In genomic region chr19:38281820-38282566, GRCh38 we compare ENCODE assay signal across 13 cellular contexts. TPM values are rescaled to one million over a fixed set of nuclear protein-coding genes. Genes with fewer than 3 reads are reported as not detected.
DNase-seq lines count a peak whose midpoint lies in the region; ATAC-seq, FAIRE-seq and TF ChIP-seq lines count a peak whose summit lies in the region.
"Had no signal": no experiment of that assay in that cellular context is flagged by ENCODE, and none has a peak within 500 bp of the region (broad histone marks: within the 10 kb centered on the region; RNA-seq: fewer than 3 reads in every experiment).

No MANE protein-coding gene starts in this region.

- H2AFZ ChIP-seq in HepG2 (ENCODE audit: low read length), result no peak overlapping the region

- no peaks in the 10 kb centered on the region for H3K79me2 ChIP-seq in HepG2 (ENCODE audit: insufficient read depth, low read length)

- H3K9ac ChIP-seq in HepG2 (ENCODE audit: insufficient read depth, low read depth, low read length), result no peak overlapping the region

- H3K27me3 ChIP-seq in HepG2 (ENCODE audit: control insufficient read depth in 1 of 2, insufficient read depth in 2 of 2, low read length in 2 of 2), result no peaks in the 10 kb centered on the region; a peak in 1 of 5 replicates
- H3K27me3 ChIP-seq: gastroesophageal sphincter had no signal

- H3K4me3 ChIP-seq in HepG2 (replicated peaks in 1 of 3; ENCODE audit: insufficient read depth in 1 of 3, low read depth in 2 of 3, low read length in 3 of 3), result no peak overlapping the region
- H3K4me3 ChIP-seq: gastroesophageal sphincter had no signal

- TF ChIP-seq POLR2A in HepG2 (IDR thresholded peaks at IDR 0.05; ENCODE audit: insufficient read depth in 1 of 2, low read depth in 2 of 2, low read length in 2 of 2), result no peak

- peak overlapping the region; percentile 18 to 19 for H3K4me3 Mint-ChIP-seq in activated T-cell treated with anti-CD3 and anti-CD28 coated beads, Interleukin-2, amount 50 U/mL, for 72 hours
- no peak overlapping the region for H3K4me3 Mint-ChIP-seq in activated T-helper 1 cell treated with anti-CD3 and anti-CD28 coated beads, Interleukin-12 subunit alpha, Interleukin-12 subunit beta, Interleukin-2, Interleukin-4 antibody, amounts not matched to agents 30 ng/mL and 10 ng/mL and 1 ng/mL, durations not matched to agents 14 hours and 24 hours and 36 hours
- H3K4me3 Mint-ChIP-seq: stimulated activated memory B cell treated with anti-CD40 and anti-IgM and Interleukin-4, amounts not matched to agents 10 μg/mL and 1 μg/mL and 100 μg/mL, for 72 hours had no signal

- H3K4me1 ChIP-seq in HepG2 (ENCODE audit: insufficient read depth, low read length), result peaks cover 14% of the 10 kb centered on the region

- FAIRE-seq in HepG2 (lab: Jason Lieb, UNC), result no peak
- FAIRE-seq: GM18507 had no signal

- peak overlapping the region; percentile 43 for H3K27ac Mint-ChIP-seq in activated T-cell treated with anti-CD3 and anti-CD28 coated beads, Interleukin-2, amount 50 U/mL, for 72 hours
- peak overlapping the region; percentile 95 for H3K27ac Mint-ChIP-seq in activated T-helper 1 cell treated with anti-CD3 and anti-CD28 coated beads, Interleukin-12 subunit alpha, Interleukin-12 subunit beta, Interleukin-2, Interleukin-4 antibody, amounts not matched to agents 30 ng/mL and 10 ng/mL and 1 ng/mL, durations not matched to agents 14 hours and 24 hours and 36 hours
- H3K27ac Mint-ChIP-seq: stimulated activated memory B cell treated with anti-CD40 and anti-IgM and Interleukin-4, amounts not matched to agents 10 μg/mL and 1 μg/mL and 100 μg/mL, for 72 hours had no signal

- H3K27ac ChIP-seq in HepG2 (ENCODE audit: extremely low read length, insufficient read depth, low read length), result no peak overlapping the region
- H3K27ac ChIP-seq: gastroesophageal sphincter had no signal

- H3K36me3 Mint-ChIP-seq in activated T-cell treated with anti-CD3 and anti-CD28 coated beads, Interleukin-2, amount 50 U/mL, for 72 hours (ENCODE audit: insufficient read depth in 2 of 2), result no peaks in the 10 kb centered on the region
- H3K36me3 Mint-ChIP-seq in activated T-helper 1 cell treated with anti-CD3 and anti-CD28 coated beads, Interleukin-12 subunit alpha, Interleukin-12 subunit beta, Interleukin-2, Interleukin-4 antibody, amounts not matched to agents 30 ng/mL and 10 ng/mL and 1 ng/mL, durations not matched to agents 14 hours and 24 hours and 36 hours (ENCODE audit: low read depth), result peaks cover 7% of the 10 kb centered on the region

- POLR2A ChIA-PET in HepG2 (lab: Yijun Ruan, JAX), result no interaction called here

- no peaks in the 10 kb centered on the region for H3K36me3 ChIP-seq in HepG2 (replicated peaks in 1 of 2; ENCODE audit: control insufficient read depth in 1 of 2, insufficient read depth in 2 of 2, low read length in 2 of 2)
- H3K36me3 ChIP-seq: gastroesophageal sphincter had no signal

- no peak for TF ChIP-seq RAD21 in HepG2 (CRISPR knock-in tag; IDR thresholded peaks at IDR 0.05)

- TF ChIP-seq EP300 in HepG2 (IDR thresholded peaks at IDR 0.05; ENCODE audit: low read depth in 2 of 2, low read length in 2 of 2), result no peak
- no peak for TF ChIP-seq EP300 in HepG2 (CRISPR knock-in tag; IDR thresholded peaks at IDR 0.05; ENCODE audit: borderline replicate concordance)

- H3K4me1 Mint-ChIP-seq in activated T-cell treated with anti-CD3 and anti-CD28 coated beads, Interleukin-2, amount 50 U/mL, for 72 hours (ENCODE audit: low read depth), result peaks cover 23% of the 10 kb centered on the region
- peaks cover 24% of the 10 kb centered on the region for H3K4me1 Mint-ChIP-seq in activated T-helper 1 cell treated with anti-CD3 and anti-CD28 coated beads, Interleukin-12 subunit alpha, Interleukin-12 subunit beta, Interleukin-2, Interleukin-4 antibody, amounts not matched to agents 30 ng/mL and 10 ng/mL and 1 ng/mL, durations not matched to agents 14 hours and 24 hours and 36 hours (ENCODE audit: low read depth)

- ATAC-seq in activated T-cell treated with anti-CD3 and anti-CD28 coated beads, Interleukin-2, amount 50 U/mL, for 72 hours (replicated peaks in 1 of 2), result peak; percentile 81 to 88
- no peak for ATAC-seq in HepG2
- ATAC-seq: gastroesophageal sphincter; stimulated activated memory B cell treated with anti-CD40 and anti-IgM and Interleukin-4, amounts not matched to agents 10 μg/mL and 1 μg/mL and 100 μg/mL, for 72 hours had no signal

- CTCF ChIA-PET in HepG2 (lab: Yijun Ruan, JAX; ENCODE audit: low intra/inter-chr PET ratio, low total read pairs), result no interaction called here

- no peak for TF ChIP-seq CTCF in HepG2 (CRISPR knock-in tag; IDR thresholded peaks at IDR 0.05)

- BruUV-seq in HepG2 (replicated peaks; lab: Mats Ljungman, UMichigan), result no TSS peak

- H4K20me1 ChIP-seq in HepG2 (ENCODE audit: insufficient read depth, low read length), result no peaks in the 10 kb centered on the region

- no peak overlapping the region for H3K4me2 ChIP-seq in HepG2 (ENCODE audit: low read depth, low read length)

- no peaks in the 10 kb centered on the region for H3K9me3 Mint-ChIP-seq in activated T-cell treated with anti-CD3 and anti-CD28 coated beads, Interleukin-2, amount 50 U/mL, for 72 hours
- no peaks in the 10 kb centered on the region for H3K9me3 Mint-ChIP-seq in activated T-helper 1 cell treated with anti-CD3 and anti-CD28 coated beads, Interleukin-12 subunit alpha, Interleukin-12 subunit beta, Interleukin-2, Interleukin-4 antibody, amounts not matched to agents 30 ng/mL and 10 ng/mL and 1 ng/mL, durations not matched to agents 14 hours and 24 hours and 36 hours
- H3K9me3 Mint-ChIP-seq: stimulated activated memory B cell treated with anti-CD40 and anti-IgM and Interleukin-4, amounts not matched to agents 10 μg/mL and 1 μg/mL and 100 μg/mL, for 72 hours had no signal

- intact Hi-C loops in activated T-helper 1 cell treated with anti-CD3 and anti-CD28 coated beads, Interleukin-12 subunit alpha, Interleukin-12 subunit beta, Interleukin-2, Interleukin-4 antibody, amounts not matched to agents 30 ng/mL and 10 ng/mL and 1 ng/mL, durations not matched to agents 14 hours and 24 hours and 36 hours (cut with micrococcal nuclease), result loop anchor here (1.0 kb wide), 2 partner anchors 18 to 34 kb away; partner anchors contain the start of gene SPINT2
- intact Hi-C loops in HepG2 (cut with micrococcal nuclease; ENCODE audit: unreplicated experiment), result no loop called here

- no peaks in the 10 kb centered on the region for H3K9me3 ChIP-seq in HepG2 (ENCODE audit: low read length)
- H3K9me3 ChIP-seq: gastroesophageal sphincter had no signal

- 29% methylated on average over 7 of the region's 7 CpGs for WGBS in HepG2 (ENCODE audit: low lambda C conversion rate)

- in situ Hi-C loops in HepG2 (cut with HindIII; ENCODE audit: extremely low pct_ligation_motif_present, low pct_unique_long_range_greater_than_20kb), result no loop called here

- DNase-seq in activated T-cell treated with anti-CD3 and anti-CD28 coated beads, Interleukin-2, amount 50 U/mL, for 72 hours, result no peak
- DNase-seq in activated T-cell treated with anti-CD3 and anti-CD28 coated beads, Interleukin-2, amount 50 U/mL, for 1 hour, result no peak
- no peak for DNase-seq in activated T-helper 1 cell treated with anti-CD3 and anti-CD28 coated beads, Interleukin-12 subunit alpha, Interleukin-12 subunit beta, Interleukin-2, Interleukin-4 antibody, amounts not matched to agents 30 ng/mL and 10 ng/mL and 1 ng/mL, durations not matched to agents 14 hours and 24 hours and 36 hours (ENCODE audit: low spot score)
- DNase-seq in superior temporal gyrus (ENCODE audit: extremely low spot score) (peak; percentile 23), NCI-H774 (lab: John Stamatoyannopoulos, UW) (no peak), HepG2 (ENCODE audit: low spot score) (no peak)
- DNase-seq: aorta; effector CD8-positive, alpha-beta T cell; NCI-H82; nucleus accumbens had no signal

- no peaks in the 10 kb centered on the region for H3K27me3 Mint-ChIP-seq in activated T-cell treated with anti-CD3 and anti-CD28 coated beads, Interleukin-2, amount 50 U/mL, for 72 hours (ENCODE audit: low read depth)
- H3K27me3 Mint-ChIP-seq in activated T-helper 1 cell treated with anti-CD3 and anti-CD28 coated beads, Interleukin-12 subunit alpha, Interleukin-12 subunit beta, Interleukin-2, Interleukin-4 antibody, amounts not matched to agents 30 ng/mL and 10 ng/mL and 1 ng/mL, durations not matched to agents 14 hours and 24 hours and 36 hours (ENCODE audit: insufficient read depth), result no peaks in the 10 kb centered on the region
- H3K27me3 Mint-ChIP-seq: stimulated activated memory B cell treated with anti-CD40 and anti-IgM and Interleukin-4, amounts not matched to agents 10 μg/mL and 1 μg/mL and 100 μg/mL, for 72 hours had no signal

RNA-seq across cellular contexts. Expression of gene SPINT2, which starts 17.6 kb away (rescaled TPM):
- 100 to 1,000 TPM in 1 of 2 donors, 10 to 100 TPM in 1; 89.1 to 115 TPM for total RNA-seq in activated T-cell treated with anti-CD3 and anti-CD28 coated beads, Interleukin-2, amount 50 U/mL, for 72 hours
- 79.6 and 86.8 TPM in 2 replicates for total RNA-seq in activated T-helper 1 cell treated with anti-CD3 and anti-CD28 coated beads, Interleukin-12 subunit alpha, Interleukin-12 subunit beta, Interleukin-2, Interleukin-4 antibody, amounts not matched to agents 30 ng/mL and 10 ng/mL and 1 ng/mL, durations not matched to agents 14 hours and 24 hours and 36 hours
- 0.24 and 0.31 TPM in 2 replicates for total RNA-seq in HepG2 (2016; rRNA removed; fragmentation: Illumina TruSeq; extraction: Trizol)
- 0.18 and 0.40 TPM in 2 replicates for total RNA-seq in HepG2 (2016; cell fraction: cytosol; rRNA removed; fragmentation: Illumina TruSeq; extraction: Trizol; ENCODE audit: low read depth)
- 0.30 and 0.37 TPM in 2 replicates for total RNA-seq in HepG2 (2016; cell fraction: insoluble cytoplasmic fraction; rRNA removed; fragmentation: Illumina TruSeq; extraction: Trizol)
- total RNA-seq in HepG2 (2016; cell fraction: membrane; rRNA removed; fragmentation: Illumina TruSeq; extraction: Trizol), result 0.22 TPM in 1 of 2 replicates, not detected in the other
- 0.44 TPM in 1 of 2 replicates, not detected in the other for total RNA-seq in HepG2 (2016; cell fraction: nucleus; rRNA removed; fragmentation: Illumina TruSeq; extraction: Trizol)
- polyA plus RNA-seq in HepG2 (2011; rRNA removed), result 0.77 and 0.97 TPM in 2 replicates
- 0.38 and 0.83 TPM in 2 replicates for polyA plus RNA-seq in HepG2 (2011; cell fraction: cytosol; rRNA removed)
- polyA plus RNA-seq in HepG2 (2011; cell fraction: nucleus; rRNA removed), result 0.21 and 0.35 TPM in 2 replicates
- polyA plus RNA-seq in HepG2 (2012), result 0.31 and 0.39 TPM in 2 replicates
- polyA plus RNA-seq in HepG2 (2016; cell fraction: cytosol; fragmentation: Illumina TruSeq; extraction: Trizol; ENCODE audit: low read depth), result not detected in 2 replicates
- 0.26 and 0.46 TPM in 2 replicates for polyA plus RNA-seq in HepG2 (2016; cell fraction: insoluble cytoplasmic fraction; fragmentation: Illumina TruSeq; extraction: Trizol; ENCODE audit: low read depth)
- polyA plus RNA-seq in HepG2 (2016; cell fraction: membrane; fragmentation: Illumina TruSeq; extraction: Trizol; ENCODE audit: low read depth), result 0.13 TPM in 1 of 2 replicates, not detected in the other
- polyA plus RNA-seq in HepG2 (2016; cell fraction: nucleus; fragmentation: Illumina TruSeq; extraction: Trizol; ENCODE audit: insufficient read depth, low read depth), result 0.60 and 1.7 TPM in 2 replicates
- 0.56 and 17.3 TPM in 2 replicates for polyA minus RNA-seq in HepG2 (2011; rRNA and poly(A)+ RNA removed; ENCODE audit: low replicate concordance)
- polyA minus RNA-seq in HepG2 (2011; cell fraction: cytosol; rRNA and poly(A)+ RNA removed), result not detected in 2 replicates
- polyA minus RNA-seq in HepG2 (2011; cell fraction: nucleus; rRNA and poly(A)+ RNA removed), result 0.26 TPM in 1 of 2 replicates, not detected in the other

RNA-seq across cellular contexts. Expression of gene C19orf33, which starts 22.1 kb away (rescaled TPM):
- not detected for total RNA-seq in activated T-cell treated with anti-CD3 and anti-CD28 coated beads, Interleukin-2, amount 50 U/mL, for 72 hours
- 0.71 TPM in 1 of 2 replicates, not detected in the other for total RNA-seq in activated T-helper 1 cell treated with anti-CD3 and anti-CD28 coated beads, Interleukin-12 subunit alpha, Interleukin-12 subunit beta, Interleukin-2, Interleukin-4 antibody, amounts not matched to agents 30 ng/mL and 10 ng/mL and 1 ng/mL, durations not matched to agents 14 hours and 24 hours and 36 hours
- 2.8 and 3.3 TPM in 2 replicates for total RNA-seq in HepG2 (2016; rRNA removed; fragmentation: Illumina TruSeq; extraction: Trizol)
- 6.4 and 6.6 TPM in 2 replicates for total RNA-seq in HepG2 (2016; cell fraction: cytosol; rRNA removed; fragmentation: Illumina TruSeq; extraction: Trizol; ENCODE audit: low read depth)
- 2.5 and 4.8 TPM in 2 replicates for total RNA-seq in HepG2 (2016; cell fraction: insoluble cytoplasmic fraction; rRNA removed; fragmentation: Illumina TruSeq; extraction: Trizol)
- 4.6 and 6.3 TPM in 2 replicates for total RNA-seq in HepG2 (2016; cell fraction: membrane; rRNA removed; fragmentation: Illumina TruSeq; extraction: Trizol)
- total RNA-seq in HepG2 (2016; cell fraction: nucleus; rRNA removed; fragmentation: Illumina TruSeq; extraction: Trizol), result 3.4 and 3.9 TPM in 2 replicates
- 2.5 and 3.2 TPM in 2 replicates for polyA plus RNA-seq in HepG2 (2011; rRNA removed)
- polyA plus RNA-seq in HepG2 (2011; cell fraction: cytosol; rRNA removed), result 4.3 and 4.5 TPM in 2 replicates
- 1.1 and 1.5 TPM in 2 replicates for polyA plus RNA-seq in HepG2 (2011; cell fraction: nucleus; rRNA removed)
- 1.5 and 3.1 TPM in 2 replicates for polyA plus RNA-seq in HepG2 (2012)
- 7.0 and 8.9 TPM in 2 replicates for polyA plus RNA-seq in HepG2 (2016; cell fraction: cytosol; fragmentation: Illumina TruSeq; extraction: Trizol; ENCODE audit: low read depth)
- polyA plus RNA-seq in HepG2 (2016; cell fraction: insoluble cytoplasmic fraction; fragmentation: Illumina TruSeq; extraction: Trizol; ENCODE audit: low read depth), result 3.1 and 5.6 TPM in 2 replicates
- polyA plus RNA-seq in HepG2 (2016; cell fraction: membrane; fragmentation: Illumina TruSeq; extraction: Trizol; ENCODE audit: low read depth), result 4.1 and 4.8 TPM in 2 replicates
- 2.8 TPM in 1 of 2 replicates, not detected in the other for polyA plus RNA-seq in HepG2 (2016; cell fraction: nucleus; fragmentation: Illumina TruSeq; extraction: Trizol; ENCODE audit: insufficient read depth, low read depth)
- polyA minus RNA-seq in HepG2 (2011; rRNA and poly(A)+ RNA removed; ENCODE audit: low replicate concordance), result 14.8 TPM in 1 of 2 replicates, not detected in the other
- polyA minus RNA-seq in HepG2 (2011; cell fraction: cytosol; rRNA and poly(A)+ RNA removed), result not detected in 2 replicates
- 1.2 TPM in 1 of 2 replicates, not detected in the other for polyA minus RNA-seq in HepG2 (2011; cell fraction: nucleus; rRNA and poly(A)+ RNA removed)

RNA-seq across cellular contexts. Expression of gene PPP1R14A, which starts 25.8 kb away (rescaled TPM):
- total RNA-seq in activated T-cell treated with anti-CD3 and anti-CD28 coated beads, Interleukin-2, amount 50 U/mL, for 72 hours, result 1 to 10 TPM; 1.7 to 3.8 TPM
- 65.1 and 66.9 TPM in 2 replicates for total RNA-seq in activated T-helper 1 cell treated with anti-CD3 and anti-CD28 coated beads, Interleukin-12 subunit alpha, Interleukin-12 subunit beta, Interleukin-2, Interleukin-4 antibody, amounts not matched to agents 30 ng/mL and 10 ng/mL and 1 ng/mL, durations not matched to agents 14 hours and 24 hours and 36 hours
- total RNA-seq in HepG2 (2016; rRNA removed; fragmentation: Illumina TruSeq; extraction: Trizol), result not detected in 2 replicates
- not detected in 2 replicates for total RNA-seq in HepG2 (2016; cell fraction: cytosol; rRNA removed; fragmentation: Illumina TruSeq; extraction: Trizol; ENCODE audit: low read depth)
- not detected in 2 replicates for total RNA-seq in HepG2 (2016; cell fraction: insoluble cytoplasmic fraction; rRNA removed; fragmentation: Illumina TruSeq; extraction: Trizol)
- total RNA-seq in HepG2 (2016; cell fraction: membrane; rRNA removed; fragmentation: Illumina TruSeq; extraction: Trizol), result not detected in 2 replicates
- not detected in 2 replicates for total RNA-seq in HepG2 (2016; cell fraction: nucleus; rRNA removed; fragmentation: Illumina TruSeq; extraction: Trizol)
- polyA plus RNA-seq in HepG2 (2011; rRNA removed), result not detected in 2 replicates
- not detected in 2 replicates for polyA plus RNA-seq in HepG2 (2011; cell fraction: cytosol; rRNA removed)
- not detected in 2 replicates for polyA plus RNA-seq in HepG2 (2011; cell fraction: nucleus; rRNA removed)
- not detected in 2 replicates for polyA plus RNA-seq in HepG2 (2012)
- polyA plus RNA-seq in HepG2 (2016; cell fraction: cytosol; fragmentation: Illumina TruSeq; extraction: Trizol; ENCODE audit: low read depth), result not detected in 2 replicates
- not detected in 2 replicates for polyA plus RNA-seq in HepG2 (2016; cell fraction: insoluble cytoplasmic fraction; fragmentation: Illumina TruSeq; extraction: Trizol; ENCODE audit: low read depth)
- polyA plus RNA-seq in HepG2 (2016; cell fraction: membrane; fragmentation: Illumina TruSeq; extraction: Trizol; ENCODE audit: low read depth), result not detected in 2 replicates
- polyA plus RNA-seq in HepG2 (2016; cell fraction: nucleus; fragmentation: Illumina TruSeq; extraction: Trizol; ENCODE audit: insufficient read depth, low read depth), result not detected in 2 replicates
- polyA minus RNA-seq in HepG2 (2011; rRNA and poly(A)+ RNA removed; ENCODE audit: low replicate concordance), result not detected in 2 replicates
- not detected in 2 replicates for polyA minus RNA-seq in HepG2 (2011; cell fraction: cytosol; rRNA and poly(A)+ RNA removed)
- polyA minus RNA-seq in HepG2 (2011; cell fraction: nucleus; rRNA and poly(A)+ RNA removed), result not detected in 2 replicates

RNA-seq across cellular contexts. Expression of gene YIF1B, which starts 33.8 kb away (rescaled TPM):
- total RNA-seq in activated T-cell treated with anti-CD3 and anti-CD28 coated beads, Interleukin-2, amount 50 U/mL, for 72 hours, result 10 to 100 TPM; 70.3 TPM
- 89.8 and 96.0 TPM in 2 replicates for total RNA-seq in activated T-helper 1 cell treated with anti-CD3 and anti-CD28 coated beads, Interleukin-12 subunit alpha, Interleukin-12 subunit beta, Interleukin-2, Interleukin-4 antibody, amounts not matched to agents 30 ng/mL and 10 ng/mL and 1 ng/mL, durations not matched to agents 14 hours and 24 hours and 36 hours
- total RNA-seq in HepG2 (2016; rRNA removed; fragmentation: Illumina TruSeq; extraction: Trizol), result 22.1 and 41.4 TPM in 2 replicates
- 12.1 and 13.3 TPM in 2 replicates for total RNA-seq in HepG2 (2016; cell fraction: cytosol; rRNA removed; fragmentation: Illumina TruSeq; extraction: Trizol; ENCODE audit: low read depth)
- 22.4 and 41.9 TPM in 2 replicates for total RNA-seq in HepG2 (2016; cell fraction: insoluble cytoplasmic fraction; rRNA removed; fragmentation: Illumina TruSeq; extraction: Trizol)
- 14.7 and 18.6 TPM in 2 replicates for total RNA-seq in HepG2 (2016; cell fraction: membrane; rRNA removed; fragmentation: Illumina TruSeq; extraction: Trizol)
- 27.0 and 34.8 TPM in 2 replicates for total RNA-seq in HepG2 (2016; cell fraction: nucleus; rRNA removed; fragmentation: Illumina TruSeq; extraction: Trizol)
- polyA plus RNA-seq in HepG2 (2011; rRNA removed), result 85.2 and 95.6 TPM in 2 replicates
- polyA plus RNA-seq in HepG2 (2011; cell fraction: cytosol; rRNA removed), result 78.6 and 141 TPM in 2 replicates
- polyA plus RNA-seq in HepG2 (2011; cell fraction: nucleus; rRNA removed), result 73.7 and 97.1 TPM in 2 replicates
- polyA plus RNA-seq in HepG2 (2012), result 33.8 and 38.8 TPM in 2 replicates
- 19.2 and 22.6 TPM in 2 replicates for polyA plus RNA-seq in HepG2 (2016; cell fraction: cytosol; fragmentation: Illumina TruSeq; extraction: Trizol; ENCODE audit: low read depth)
- 24.5 and 27.8 TPM in 2 replicates for polyA plus RNA-seq in HepG2 (2016; cell fraction: insoluble cytoplasmic fraction; fragmentation: Illumina TruSeq; extraction: Trizol; ENCODE audit: low read depth)
- polyA plus RNA-seq in HepG2 (2016; cell fraction: membrane; fragmentation: Illumina TruSeq; extraction: Trizol; ENCODE audit: low read depth), result 17.9 and 18.5 TPM in 2 replicates
- polyA plus RNA-seq in HepG2 (2016; cell fraction: nucleus; fragmentation: Illumina TruSeq; extraction: Trizol; ENCODE audit: insufficient read depth, low read depth), result 58.4 and 61.4 TPM in 2 replicates
- 67.3 and 95.2 TPM in 2 replicates for polyA minus RNA-seq in HepG2 (2011; rRNA and poly(A)+ RNA removed; ENCODE audit: low replicate concordance)
- polyA minus RNA-seq in HepG2 (2011; cell fraction: cytosol; rRNA and poly(A)+ RNA removed), result 29.1 and 32.2 TPM in 2 replicates
- polyA minus RNA-seq in HepG2 (2011; cell fraction: nucleus; rRNA and poly(A)+ RNA removed), result 7.9 and 10.6 TPM in 2 replicates

RNA-seq across cellular contexts. Expression of gene KCNK6, which starts 37.7 kb away (rescaled TPM):
- 10 to 100 TPM; 10.2 to 10.3 TPM for total RNA-seq in activated T-cell treated with anti-CD3 and anti-CD28 coated beads, Interleukin-2, amount 50 U/mL, for 72 hours
- total RNA-seq in activated T-helper 1 cell treated with anti-CD3 and anti-CD28 coated beads, Interleukin-12 subunit alpha, Interleukin-12 subunit beta, Interleukin-2, Interleukin-4 antibody, amounts not matched to agents 30 ng/mL and 10 ng/mL and 1 ng/mL, durations not matched to agents 14 hours and 24 hours and 36 hours, result 21.1 and 22.1 TPM in 2 replicates
- total RNA-seq in HepG2 (2016; rRNA removed; fragmentation: Illumina TruSeq; extraction: Trizol), result not detected in 2 replicates
- 0.10 TPM in 1 of 2 replicates, not detected in the other for total RNA-seq in HepG2 (2016; cell fraction: cytosol; rRNA removed; fragmentation: Illumina TruSeq; extraction: Trizol; ENCODE audit: low read depth)
- total RNA-seq in HepG2 (2016; cell fraction: insoluble cytoplasmic fraction; rRNA removed; fragmentation: Illumina TruSeq; extraction: Trizol), result 0.02 TPM in 1 of 2 replicates, not detected in the other
- not detected in 2 replicates for total RNA-seq in HepG2 (2016; cell fraction: membrane; rRNA removed; fragmentation: Illumina TruSeq; extraction: Trizol)
- 0.09 TPM in 1 of 2 replicates, not detected in the other for total RNA-seq in HepG2 (2016; cell fraction: nucleus; rRNA removed; fragmentation: Illumina TruSeq; extraction: Trizol)
- polyA plus RNA-seq in HepG2 (2011; rRNA removed), result 0.03 TPM in 2 replicates
- 0.01 and 0.04 TPM in 2 replicates for polyA plus RNA-seq in HepG2 (2011; cell fraction: cytosol; rRNA removed)
- 0.02 TPM in 1 of 2 replicates, not detected in the other for polyA plus RNA-seq in HepG2 (2011; cell fraction: nucleus; rRNA removed)
- 0.04 TPM in 2 replicates for polyA plus RNA-seq in HepG2 (2012)
- polyA plus RNA-seq in HepG2 (2016; cell fraction: cytosol; fragmentation: Illumina TruSeq; extraction: Trizol; ENCODE audit: low read depth), result 0.01 TPM in 1 of 2 replicates, not detected in the other
- polyA plus RNA-seq in HepG2 (2016; cell fraction: insoluble cytoplasmic fraction; fragmentation: Illumina TruSeq; extraction: Trizol; ENCODE audit: low read depth), result not detected in 2 replicates
- not detected in 2 replicates for polyA plus RNA-seq in HepG2 (2016; cell fraction: membrane; fragmentation: Illumina TruSeq; extraction: Trizol; ENCODE audit: low read depth)
- polyA plus RNA-seq in HepG2 (2016; cell fraction: nucleus; fragmentation: Illumina TruSeq; extraction: Trizol; ENCODE audit: insufficient read depth, low read depth), result 0.12 TPM in 1 of 2 replicates, not detected in the other
- 0.07 and 0.12 TPM in 2 replicates for polyA minus RNA-seq in HepG2 (2011; rRNA and poly(A)+ RNA removed; ENCODE audit: low replicate concordance)
- polyA minus RNA-seq in HepG2 (2011; cell fraction: cytosol; rRNA and poly(A)+ RNA removed), result not detected in 2 replicates
- not detected in 2 replicates for polyA minus RNA-seq in HepG2 (2011; cell fraction: nucleus; rRNA and poly(A)+ RNA removed)

Comparison
In these comparisons a context has a peak if more than half of its experiments do, and no peak if none do; other contexts are left out.
1. RNA of gene SPINT2, which starts 17.6 kb away (total RNA-seq): 89.1 to 115 TPM in activated T-cell treated with anti-CD3 and anti-CD28 coated beads, Interleukin-2, amount 50 U/mL, for 72 hours and 79.6 to 86.8 TPM in activated T-helper 1 cell treated with anti-CD3 and anti-CD28 coated beads, Interleukin-12 subunit alpha, Interleukin-12 subunit beta, Interleukin-2, Interleukin-4 antibody, amounts not matched to agents 30 ng/mL and 10 ng/mL and 1 ng/mL, durations not matched to agents 14 hours and 24 hours and 36 hours; 0.18 to 0.44 TPM in HepG2; every median in the first group is over 10 times any median in the second.
2. RNA of gene PPP1R14A, which starts 25.8 kb away (total RNA-seq): 65.1 to 66.9 TPM in activated T-helper 1 cell treated with anti-CD3 and anti-CD28 coated beads, Interleukin-12 subunit alpha, Interleukin-12 subunit beta, Interleukin-2, Interleukin-4 antibody, amounts not matched to agents 30 ng/mL and 10 ng/mL and 1 ng/mL, durations not matched to agents 14 hours and 24 hours and 36 hours; 1.7 to 3.8 TPM in activated T-cell treated with anti-CD3 and anti-CD28 coated beads, Interleukin-2, amount 50 U/mL, for 72 hours and not detected in HepG2; every median in the first group is over 10 times any median in the second.